8 cellular contexts compared by ENCODE assay signal in the genomic region with DNA sequence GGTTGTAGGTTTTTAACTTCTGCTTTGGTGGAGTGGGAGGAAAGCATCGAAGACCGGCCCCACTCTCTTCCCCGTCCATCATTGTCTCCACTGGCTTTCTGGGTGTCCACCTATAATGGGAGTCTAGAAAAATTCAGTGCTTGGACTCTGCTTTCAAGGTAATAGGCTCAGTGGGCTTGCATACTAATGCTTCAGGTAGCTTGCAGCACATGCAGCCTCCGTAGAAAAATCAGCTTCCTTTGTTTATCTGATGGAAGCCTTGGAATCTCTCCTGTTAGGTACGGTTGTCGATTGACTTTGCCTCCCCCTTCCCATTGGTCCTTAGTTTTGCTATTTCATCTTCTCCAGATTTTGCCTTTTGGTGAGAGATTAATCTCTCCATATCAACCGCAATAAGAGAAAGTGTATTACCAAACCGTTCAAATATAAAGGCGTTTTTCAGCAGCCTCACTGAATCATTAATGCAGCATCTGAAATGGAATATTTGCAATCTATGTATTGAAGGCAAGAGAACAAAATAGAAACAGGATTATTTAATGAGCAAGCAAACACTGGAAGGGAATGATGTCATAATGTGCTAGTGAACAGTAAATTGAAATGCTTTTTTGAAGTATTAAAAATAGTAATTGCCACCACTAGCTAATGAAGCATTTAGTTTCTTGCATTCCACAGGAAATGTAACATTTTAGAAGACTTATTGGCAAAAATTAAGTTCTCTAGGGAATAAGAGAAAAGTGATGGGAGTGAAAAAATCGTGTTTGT. TPM values are rescaled to one million over a fixed set of nuclear protein-coding genes. Genes with fewer than 3 reads are reported as not detected.
DNase-seq lines count a peak whose midpoint lies in the region; ATAC-seq lines count a peak whose summit lies in the region.

No MANE protein-coding gene starts in this region.

- CTCF ChIA-PET in CD4-positive, alpha-beta memory T cell (lab: Charles Lee; ENCODE audit: partially characterized antibody): interaction anchor here (0.6 to 1.3 kb wide), 3 partner anchors 48 to 614 kb away, joined by 3 read pairs; no protein-coding TSS in a partner anchor
- CTCF ChIA-PET in activated CD4-positive, alpha-beta memory T cell treated with anti-CD3 and anti-CD28 coated beads, Interleukin-2, amount 10 ng/mL, durations not matched to agents 7 days and 5 days (lab: Charles Lee): interaction anchor here (0.7 to 1.5 kb wide), 4 partner anchors 10 to 159 kb away, joined by 3 to 4 read pairs (median 4); no protein-coding TSS in a partner anchor

- H3K27me3 ChIP-seq in CD4-positive, alpha-beta memory T cell (ENCODE audit: insufficient read depth, low read length): no peaks in the 10 kb centered on the region

- H3K9me3 Mint-ChIP-seq in CD4-positive, alpha-beta memory T cell: no peaks in the 10 kb centered on the region
- H3K9me3 Mint-ChIP-seq in activated CD4-positive, alpha-beta memory T cell treated with anti-CD3 and anti-CD28 coated beads, Interleukin-2, amount 10 ng/mL, durations not matched to agents 7 days and 5 days: no peaks in the 10 kb centered on the region
- peaks cover 3% of the 10 kb centered on the region for H3K9me3 Mint-ChIP-seq in stimulated activated memory B cell treated with anti-CD40 and anti-IgM and Interleukin-4, amounts not matched to agents 10 μg/mL and 1 μg/mL and 100 μg/mL, for 72 hours

- peak overlapping the region; percentile 64 to 70 for H3K4me3 ChIP-seq in CD4-positive, alpha-beta memory T cell (ENCODE audit: low read length in 2 of 2)
- H3K4me3 ChIP-seq in iPS-11a (ENCODE audit: low read depth, low read length): peak overlapping the region; percentile 86

- intact Hi-C loops in CD4-positive, alpha-beta memory T cell (cut with micrococcal nuclease): loop anchor here (10.0 kb wide), 1 partner anchor 139 kb away; no protein-coding TSS in a partner anchor

- H3K27ac Mint-ChIP-seq in CD4-positive, alpha-beta memory T cell: peak overlapping the region; percentile 90 to 99 (median 97)
- peak overlapping the region; percentile 93 for H3K27ac Mint-ChIP-seq in activated CD4-positive, alpha-beta memory T cell treated with anti-CD3 and anti-CD28 coated beads, Interleukin-2, amount 10 ng/mL, durations not matched to agents 7 days and 5 days
- H3K27ac Mint-ChIP-seq in stimulated activated memory B cell treated with anti-CD40 and anti-IgM and Interleukin-4, amounts not matched to agents 10 μg/mL and 1 μg/mL and 100 μg/mL, for 72 hours: peak overlapping the region; percentile 76

- H3K4me1 ChIP-seq in CD4-positive, alpha-beta memory T cell (ENCODE audit: insufficient read depth, low read length): peaks cover 52% of the 10 kb centered on the region

- no peaks in the 10 kb centered on the region for H3K27me3 Mint-ChIP-seq in CD4-positive, alpha-beta memory T cell
- H3K27me3 Mint-ChIP-seq in activated CD4-positive, alpha-beta memory T cell treated with anti-CD3 and anti-CD28 coated beads, Interleukin-2, amount 10 ng/mL, durations not matched to agents 7 days and 5 days: no peaks in the 10 kb centered on the region
- no peaks in the 10 kb centered on the region for H3K27me3 Mint-ChIP-seq in stimulated activated memory B cell treated with anti-CD40 and anti-IgM and Interleukin-4, amounts not matched to agents 10 μg/mL and 1 μg/mL and 100 μg/mL, for 72 hours

- peak overlapping the region; percentile 88 to 99 (median 95) for H3K4me3 Mint-ChIP-seq in CD4-positive, alpha-beta memory T cell
- peak overlapping the region; percentile 88 for H3K4me3 Mint-ChIP-seq in activated CD4-positive, alpha-beta memory T cell treated with anti-CD3 and anti-CD28 coated beads, Interleukin-2, amount 10 ng/mL, durations not matched to agents 7 days and 5 days
- peak overlapping the region; percentile 93 for H3K4me3 Mint-ChIP-seq in stimulated activated memory B cell treated with anti-CD40 and anti-IgM and Interleukin-4, amounts not matched to agents 10 μg/mL and 1 μg/mL and 100 μg/mL, for 72 hours

- no peaks in the 10 kb centered on the region for H3K9me3 ChIP-seq in CD4-positive, alpha-beta memory T cell (ENCODE audit: control insufficient read depth in 1 of 2, low read length in 2 of 2)

- ATAC-seq in stimulated activated memory B cell treated with anti-CD40 and anti-IgM and Interleukin-4, amounts not matched to agents 10 μg/mL and 1 μg/mL and 100 μg/mL, for 72 hours: no peak

- peaks cover 6 to 30% of the 10 kb centered on the region in 2 donors for H3K36me3 Mint-ChIP-seq in CD4-positive, alpha-beta memory T cell
- H3K36me3 Mint-ChIP-seq in activated CD4-positive, alpha-beta memory T cell treated with anti-CD3 and anti-CD28 coated beads, Interleukin-2, amount 10 ng/mL, durations not matched to agents 7 days and 5 days (ENCODE audit: low read depth): peaks cover 36% of the 10 kb centered on the region
- H3K36me3 Mint-ChIP-seq in stimulated activated memory B cell treated with anti-CD40 and anti-IgM and Interleukin-4, amounts not matched to agents 10 μg/mL and 1 μg/mL and 100 μg/mL, for 72 hours: peaks cover 9% of the 10 kb centered on the region

- H3K36me3 ChIP-seq in CD4-positive, alpha-beta memory T cell (ENCODE audit: insufficient read depth, low read length): no peaks in the 10 kb centered on the region

- H3K4me1 Mint-ChIP-seq in CD4-positive, alpha-beta memory T cell: peaks cover 29 to 54% (median 37%) of the 10 kb centered on the region in 4 donors
- peaks cover 49% of the 10 kb centered on the region for H3K4me1 Mint-ChIP-seq in activated CD4-positive, alpha-beta memory T cell treated with anti-CD3 and anti-CD28 coated beads, Interleukin-2, amount 10 ng/mL, durations not matched to agents 7 days and 5 days
- H3K4me1 Mint-ChIP-seq in stimulated activated memory B cell treated with anti-CD40 and anti-IgM and Interleukin-4, amounts not matched to agents 10 μg/mL and 1 μg/mL and 100 μg/mL, for 72 hours: peaks cover 35% of the 10 kb centered on the region

- POLR2A ChIA-PET in CD4-positive, alpha-beta memory T cell (lab: Charles Lee; ENCODE audit: partially characterized antibody): interaction anchor here (1.0 to 2.2 kb wide), 8 partner anchors 8 to 633 kb away, joined by 3 to 16 read pairs (median 4); a partner anchor contains a TSS
- POLR2A ChIA-PET in activated CD4-positive, alpha-beta memory T cell treated with anti-CD3 and anti-CD28 coated beads, Interleukin-2, amount 10 ng/mL, durations not matched to agents 7 days and 5 days (lab: Charles Lee): interaction anchor here (0.7 to 2.5 kb wide), 14 partner anchors 8 to 566 kb away, joined by 3 to 17 read pairs (median 4); a partner anchor contains a TSS

- DNase-seq in CD4-positive, alpha-beta memory T cell: no peak
- peak; percentile 10 for DNase-seq in HCEC 1CT
- no peak for DNase-seq in activated CD4-positive, alpha-beta memory T cell treated with anti-CD3 and anti-CD28 coated beads, Interleukin-2, amount 10 ng/mL, durations not matched to agents 7 days and 5 days
- no peak for DNase-seq in islet precursor cell
- DNase-seq in activated CD8-positive, alpha-beta memory T cell treated with anti-CD3 and anti-CD28 coated beads for 24 hours: no peak
- DNase-seq in NK-92 treated with Interleukin-12 subunit alpha and Interleukin-12 subunit beta, amount 100 ng/mL, for 24 hours (lab: John Stamatoyannopoulos, UW): no peak

- peak overlapping the region; percentile 90 for H3K27ac ChIP-seq in CD4-positive, alpha-beta memory T cell (ENCODE audit: low read depth, low read length)

RNA-seq across cellular contexts. Expression of a gene that starts 0.9 kb away (rescaled TPM):
- 10 to 100 TPM; 39.1 to 40.6 TPM for total RNA-seq in CD4-positive, alpha-beta memory T cell
- 10 to 100 TPM in 1 of 2 donors, 1 to 10 TPM in 1; 9.0 to 13.6 TPM for polyA plus RNA-seq in CD4-positive, alpha-beta memory T cell
- total RNA-seq in activated CD4-positive, alpha-beta memory T cell treated with anti-CD3 and anti-CD28 coated beads, Interleukin-2, amount 10 ng/mL, durations not matched to agents 7 days and 5 days: 10 to 100 TPM; 38.7 to 40.8 TPM

RNA-seq across cellular contexts. Expression of a gene that starts 6.1 kb away (rescaled TPM):
- total RNA-seq in CD4-positive, alpha-beta memory T cell: 10 to 100 TPM; 37.6 to 37.8 TPM
- 100 to 1,000 TPM; 108 to 183 TPM for polyA plus RNA-seq in CD4-positive, alpha-beta memory T cell
- total RNA-seq in activated CD4-positive, alpha-beta memory T cell treated with anti-CD3 and anti-CD28 coated beads, Interleukin-2, amount 10 ng/mL, durations not matched to agents 7 days and 5 days: 10 to 100 TPM; 69.4 to 70.1 TPM
